ENCODE assay signal across 8 cellular contexts in the genomic region with DNA sequence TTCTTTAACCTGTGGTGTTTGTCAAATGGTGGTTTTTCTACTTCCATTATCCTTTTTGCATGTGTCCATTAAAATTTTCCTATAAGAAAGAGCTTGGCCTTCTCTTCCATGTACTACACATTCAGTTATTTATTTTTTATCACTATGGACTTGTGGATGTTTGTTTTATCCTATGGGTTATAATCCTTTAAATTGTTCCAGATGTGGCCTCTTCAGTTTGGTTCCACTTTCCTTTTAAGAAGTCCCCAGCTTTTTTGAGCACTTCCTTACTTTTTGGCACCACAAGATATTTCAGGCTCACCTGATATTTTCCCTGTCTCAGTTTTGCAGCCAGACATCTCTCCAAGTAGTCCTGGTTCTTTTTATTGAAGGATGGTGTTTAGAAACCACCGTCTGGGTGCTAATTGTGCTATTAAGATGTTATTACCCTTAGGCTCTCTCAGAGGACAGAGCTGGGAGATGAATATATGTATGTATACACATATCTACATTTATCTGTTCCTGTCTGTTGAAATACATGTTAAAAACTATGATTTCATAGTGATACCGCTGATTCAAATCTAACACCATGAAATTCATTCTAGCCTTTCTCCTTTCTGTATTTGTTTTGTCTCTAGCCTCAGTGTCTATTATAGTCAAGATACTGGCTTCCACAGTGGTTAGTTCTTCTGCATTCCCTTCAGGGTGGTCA.
DNase-seq lines count a peak whose midpoint lies in the region; ATAC-seq, FAIRE-seq and TF ChIP-seq lines count a peak whose summit lies in the region.

No MANE protein-coding gene starts in this region.

- TF ChIP-seq CTCF in GM13976 (IDR thresholded peaks at IDR 0.05; ENCODE audit: borderline replicate concordance, control extremely low read depth, extremely low read depth, insufficient read depth, missing control alignments) (no peak), GM20000 (IDR thresholded peaks at IDR 0.05; ENCODE audit: extremely low read depth, missing control alignments) (no peak), GM12878 (IDR thresholded peaks at IDR 0.05 in 2 of 3, conservative IDR thresholded peaks at IDR 0.05 in 1 of 3; ENCODE audit: control insufficient read depth in 2 of 3, extremely low read depth in 1 of 3, insufficient read depth in 1 of 3, low read depth in 3 of 3, low read length in 3 of 3) (no peak)

- peak overlapping the region; percentile 22; the same call in 1 of the 2 replicates for H3K4me3 ChIP-seq in GM12878

- TF ChIP-seq POLR2A in GM12878 (IDR thresholded peaks at IDR 0.05; ENCODE audit: low read depth, low read length), result no peak

- H3K4me2 ChIP-seq in GM12878 (ENCODE audit: control insufficient read depth, insufficient read depth), result peak overlapping the region; percentile 88

- peaks cover 26% of the 10 kb centered on the region for H3K4me1 ChIP-seq in GM12878 (ENCODE audit: control insufficient read depth, insufficient read depth, low read length)

- RAD21 ChIA-PET in GM12878 (lab: Charles Lee; ENCODE audit: unreplicated experiment), result interaction anchor here (0.8 to 3.0 kb wide), 8 partner anchors 26 to 229 kb away, joined by 3 to 17 read pairs (median 6); no protein-coding TSS in a partner anchor

- intact Hi-C loops in GM12878 (cut with micrococcal nuclease; ENCODE audit: unreplicated experiment), result loop anchor here (1.0 to 10.0 kb wide), 3 partner anchors 25 to 199 kb away; a partner anchor contains a TSS

- TF ChIP-seq RAD21 in GM12878 (IDR thresholded peaks at IDR 0.05; ENCODE audit: insufficient read depth, low read depth, low read length), result no peak

- WGBS in GM12878 (ENCODE audit: insufficient coverage, insufficient replicate concordance, low lambda C conversion rate, missing lambda C conversion rate), result 0% methylated on average over 2 of the region's 2 CpGs

- FAIRE-seq in GM12878 (lab: Jason Lieb, UNC), result peak; percentile 81

- no peak overlapping the region for H2AFZ ChIP-seq in GM12878 (ENCODE audit: control insufficient read depth, low read depth, low read length)

- SMC1A ChIA-PET in GM12878 (lab: Charles Lee; ENCODE audit: uncharacterized antibody, unreplicated experiment), result interaction anchor here (0.6 to 10.2 kb wide), 15 partner anchors 12 to 201 kb away, joined by 3 to 108 read pairs (median 4); no protein-coding TSS in a partner anchor

- POLR2A ChIA-PET in GM12878 (lab: Charles Lee), result interaction anchor here (1.0 to 2.3 kb wide), 6 partner anchors 15 to 99 kb away, joined by 3 to 10 read pairs (median 4); no protein-coding TSS in a partner anchor

- peak; percentile 68 for ATAC-seq in HG03066 (IDR thresholded peaks at IDR 0.05; ENCODE audit: low read depth, unreplicated experiment)
- ATAC-seq in GM12878, result peak; percentile 91

- DNase-seq in GM13976 (ENCODE audit: low spot score) (peak; percentile 41), GM20000 (ENCODE audit: low spot score) (peak; percentile 33), GM12878 (ENCODE audit: low read depth, low spot score) (peak; percentile 76), D341Med (ENCODE audit: low spot score) (no peak), GM19240 (ENCODE audit: insufficient read length, low spot score) (no peak), NOMO-1 (lab: John Stamatoyannopoulos, UW; ENCODE audit: unreplicated experiment in 2 of 2) (no peak), NCI-H2107 (lab: John Stamatoyannopoulos, UW) (no peak)

- peaks cover 48% of the 10 kb centered on the region for H3K79me2 ChIP-seq in GM12878 (ENCODE audit: control insufficient read depth, insufficient read depth, low read length)

- CTCF ChIA-PET in GM12878 (lab: Yijun Ruan, JAX), result interaction anchor here (0.8 to 1.3 kb wide), 4 partner anchors 13 to 29 kb away, joined by 3 to 4 read pairs (median 3); no protein-coding TSS in a partner anchor

- H3K36me3 ChIP-seq in GM12878 (ENCODE audit: control insufficient read depth in 2 of 2, insufficient read depth in 2 of 2, low read length in 1 of 2), result no peaks in the 10 kb centered on the region; a peak in 1 of 4 replicates

- H4K20me1 ChIP-seq in GM12878 (ENCODE audit: control insufficient read depth, insufficient read depth), result no peaks in the 10 kb centered on the region

- H3K27me3 ChIP-seq in GM12878 (replicated peaks in 1 of 2; ENCODE audit: control insufficient read depth in 2 of 2, insufficient read depth in 2 of 2, low read length in 1 of 2), result no peaks in the 10 kb centered on the region

- peak; percentile 82 to 95 for TF ChIP-seq EP300 in GM12878 (IDR thresholded peaks at IDR 0.05; ENCODE audit: borderline replicate concordance in 1 of 2, control insufficient read depth in 1 of 2, low read depth in 2 of 2, low read length in 2 of 2)

- H3K9ac ChIP-seq in GM12878 (ENCODE audit: control insufficient read depth, insufficient read depth, low read length), result peak overlapping the region; percentile 63

- H3K27ac ChIP-seq in GM12878 (ENCODE audit: control insufficient read depth, insufficient read depth), result peak overlapping the region; percentile 72

- TSS peak; percentile 77 for BruUV-seq in GM12878 (replicated peaks; lab: Mats Ljungman, UMichigan)

- no peaks in the 10 kb centered on the region for H3K9me3 ChIP-seq in GM12878 (replicated peaks; ENCODE audit: control insufficient read depth, insufficient read depth, low read length)

- in situ Hi-C loops in GM13976 (cut with MboI; ENCODE audit: low sequenced_read_pairs, unreplicated experiment) (no loop called here), GM12878 (cut with MboI) (no loop called here)

TF ChIP-seq in GM12878, 131 proteins besides CTCF, POLR2A, EP300 and RAD21 (continues in another document):
- TF ChIP-seq, protein P1, sequence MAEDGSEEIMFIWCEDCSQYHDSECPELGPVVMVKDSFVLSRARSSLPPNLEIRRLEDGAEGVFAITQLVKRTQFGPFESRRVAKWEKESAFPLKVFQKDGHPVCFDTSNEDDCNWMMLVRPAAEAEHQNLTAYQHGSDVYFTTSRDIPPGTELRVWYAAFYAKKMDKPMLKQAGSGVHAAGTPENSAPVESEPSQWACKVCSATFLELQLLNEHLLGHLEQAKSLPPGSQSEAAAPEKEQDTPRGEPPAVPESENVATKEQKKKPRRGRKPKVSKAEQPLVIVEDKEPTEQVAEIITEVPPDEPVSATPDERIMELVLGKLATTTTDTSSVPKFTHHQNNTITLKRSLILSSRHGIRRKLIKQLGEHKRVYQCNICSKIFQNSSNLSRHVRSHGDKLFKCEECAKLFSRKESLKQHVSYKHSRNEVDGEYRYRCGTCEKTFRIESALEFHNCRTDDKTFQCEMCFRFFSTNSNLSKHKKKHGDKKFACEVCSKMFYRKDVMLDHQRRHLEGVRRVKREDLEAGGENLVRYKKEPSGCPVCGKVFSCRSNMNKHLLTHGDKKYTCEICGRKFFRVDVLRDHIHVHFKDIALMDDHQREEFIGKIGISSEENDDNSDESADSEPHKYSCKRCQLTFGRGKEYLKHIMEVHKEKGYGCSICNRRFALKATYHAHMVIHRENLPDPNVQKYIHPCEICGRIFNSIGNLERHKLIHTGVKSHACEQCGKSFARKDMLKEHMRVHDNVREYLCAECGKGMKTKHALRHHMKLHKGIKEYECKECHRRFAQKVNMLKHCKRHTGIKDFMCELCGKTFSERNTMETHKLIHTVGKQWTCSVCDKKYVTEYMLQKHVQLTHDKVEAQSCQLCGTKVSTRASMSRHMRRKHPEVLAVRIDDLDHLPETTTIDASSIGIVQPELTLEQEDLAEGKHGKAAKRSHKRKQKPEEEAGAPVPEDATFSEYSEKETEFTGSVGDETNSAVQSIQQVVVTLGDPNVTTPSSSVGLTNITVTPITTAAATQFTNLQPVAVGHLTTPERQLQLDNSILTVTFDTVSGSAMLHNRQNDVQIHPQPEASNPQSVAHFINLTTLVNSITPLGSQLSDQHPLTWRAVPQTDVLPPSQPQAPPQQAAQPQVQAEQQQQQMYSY (CRISPR knock-in tag; IDR thresholded peaks at IDR 0.05), result no peak
- no peak for TF ChIP-seq NRF1 (conservative IDR thresholded peaks at IDR 0.05; ENCODE audit: low read depth, low read length)
- TF ChIP-seq DPF2 (IDR thresholded peaks at IDR 0.05), result peak; percentile 61; the same call in 1 of the 2 replicates
- TF ChIP-seq ETV6 (conservative IDR thresholded peaks at IDR 0.05 in 1 of 2, IDR thresholded peaks at IDR 0.05 in 1 of 2; ENCODE audit: borderline replicate concordance in 1 of 2, low read depth in 1 of 2), result peak in 1 of 2 experiments; percentile 83; a peak in 2 of 4 replicates
- TF ChIP-seq NR2C1 (IDR thresholded peaks at IDR 0.05), result no peak
- no peak for TF ChIP-seq ASH2L (IDR thresholded peaks at IDR 0.05; ENCODE audit: borderline replicate concordance, low read depth)
- TF ChIP-seq BCL11A (IDR thresholded peaks at IDR 0.05; ENCODE audit: low read depth, low read length), result peak; percentile 62; the same call in 1 of the 2 replicates
- TF ChIP-seq, protein P2, sequence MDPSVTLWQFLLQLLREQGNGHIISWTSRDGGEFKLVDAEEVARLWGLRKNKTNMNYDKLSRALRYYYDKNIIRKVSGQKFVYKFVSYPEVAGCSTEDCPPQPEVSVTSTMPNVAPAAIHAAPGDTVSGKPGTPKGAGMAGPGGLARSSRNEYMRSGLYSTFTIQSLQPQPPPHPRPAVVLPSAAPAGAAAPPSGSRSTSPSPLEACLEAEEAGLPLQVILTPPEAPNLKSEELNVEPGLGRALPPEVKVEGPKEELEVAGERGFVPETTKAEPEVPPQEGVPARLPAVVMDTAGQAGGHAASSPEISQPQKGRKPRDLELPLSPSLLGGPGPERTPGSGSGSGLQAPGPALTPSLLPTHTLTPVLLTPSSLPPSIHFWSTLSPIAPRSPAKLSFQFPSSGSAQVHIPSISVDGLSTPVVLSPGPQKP (IDR thresholded peaks at IDR 0.05; ENCODE audit: low read depth, low read length), result no peak
- peak; percentile 79; the same call in 1 of the 2 replicates for TF ChIP-seq PML (IDR thresholded peaks at IDR 0.05; ENCODE audit: low read length)
- TF ChIP-seq ZNF622 (IDR thresholded peaks at IDR 0.05), result no peak
- TF ChIP-seq, protein P3, sequence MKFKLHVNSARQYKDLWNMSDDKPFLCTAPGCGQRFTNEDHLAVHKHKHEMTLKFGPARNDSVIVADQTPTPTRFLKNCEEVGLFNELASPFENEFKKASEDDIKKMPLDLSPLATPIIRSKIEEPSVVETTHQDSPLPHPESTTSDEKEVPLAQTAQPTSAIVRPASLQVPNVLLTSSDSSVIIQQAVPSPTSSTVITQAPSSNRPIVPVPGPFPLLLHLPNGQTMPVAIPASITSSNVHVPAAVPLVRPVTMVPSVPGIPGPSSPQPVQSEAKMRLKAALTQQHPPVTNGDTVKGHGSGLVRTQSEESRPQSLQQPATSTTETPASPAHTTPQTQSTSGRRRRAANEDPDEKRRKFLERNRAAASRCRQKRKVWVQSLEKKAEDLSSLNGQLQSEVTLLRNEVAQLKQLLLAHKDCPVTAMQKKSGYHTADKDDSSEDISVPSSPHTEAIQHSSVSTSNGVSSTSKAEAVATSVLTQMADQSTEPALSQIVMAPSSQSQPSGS (IDR thresholded peaks at IDR 0.05; ENCODE audit: low read length), result peak; percentile 99
- no peak for TF ChIP-seq KAT2A (conservative IDR thresholded peaks at IDR 0.05; ENCODE audit: control insufficient read depth, low read depth, low read length)
- no peak for TF ChIP-seq KDM1A (IDR thresholded peaks at IDR 0.05; ENCODE audit: borderline replicate concordance)
- TF ChIP-seq MYB (IDR thresholded peaks at IDR 0.05; ENCODE audit: borderline replicate concordance, low read depth, low read length), result no peak

Comparison
In these comparisons a context has a peak if more than half of its experiments do, and no peak if none do; other contexts are left out.
1. DNase-seq: peak in GM13976 (single experiment), GM20000 (single experiment) and GM12878 (single experiment); none in D341Med (single experiment), GM19240 (single experiment), NOMO-1 (0 of 2) and NCI-H2107 (single experiment).